Comparison of ENCODE assay signal across 8 cellular contexts in the genomic region with DNA sequence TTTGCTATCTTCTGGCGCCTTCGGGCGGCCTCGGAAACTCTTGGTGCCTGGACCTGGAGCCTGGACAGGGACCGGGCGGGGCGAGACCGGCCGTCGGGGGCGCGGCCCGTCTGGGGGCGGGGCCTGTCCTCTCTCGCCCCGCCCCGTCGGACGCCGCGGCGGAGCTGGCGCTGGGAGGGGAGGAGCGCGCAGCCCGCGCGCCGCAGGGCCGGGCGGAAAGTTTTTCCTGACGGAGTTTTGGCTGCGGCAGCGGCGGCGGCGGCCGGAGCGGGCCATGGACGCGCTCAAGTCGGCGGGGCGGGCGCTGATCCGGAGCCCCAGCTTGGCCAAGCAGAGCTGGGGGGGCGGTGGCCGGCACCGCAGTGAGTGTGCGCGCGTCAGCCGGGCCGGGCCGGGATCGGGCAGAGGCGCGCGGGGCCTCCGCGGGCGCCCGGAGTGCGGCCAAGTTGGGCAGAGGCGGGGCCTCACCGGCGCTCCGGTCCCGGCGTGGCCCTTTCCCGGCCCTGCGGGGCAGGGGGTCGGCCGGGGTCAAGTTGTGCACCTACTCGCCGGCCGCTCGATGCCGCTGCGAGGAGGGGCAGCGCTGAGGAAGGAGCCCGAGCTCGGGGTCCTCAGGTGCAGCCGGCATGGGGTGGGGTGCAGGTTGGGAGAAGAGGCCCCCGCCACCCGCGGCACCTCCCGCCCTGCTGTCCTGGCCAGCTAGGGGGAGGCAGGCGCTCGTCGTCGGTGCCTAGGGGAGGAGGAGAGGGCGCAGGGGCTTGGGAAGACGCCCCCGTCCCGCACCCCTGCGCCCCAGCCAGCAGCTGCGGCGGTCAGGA. TPM values are rescaled to one million over a fixed set of nuclear protein-coding genes. Genes with fewer than 3 reads are reported as not detected.
A peak's percentile ranks its signal among the peaks of the same experiment; 100 is the strongest.
DNase-seq lines count a peak whose midpoint lies in the region; ATAC-seq, FAIRE-seq and TF ChIP-seq lines count a peak whose summit lies in the region.

A gene with protein sequence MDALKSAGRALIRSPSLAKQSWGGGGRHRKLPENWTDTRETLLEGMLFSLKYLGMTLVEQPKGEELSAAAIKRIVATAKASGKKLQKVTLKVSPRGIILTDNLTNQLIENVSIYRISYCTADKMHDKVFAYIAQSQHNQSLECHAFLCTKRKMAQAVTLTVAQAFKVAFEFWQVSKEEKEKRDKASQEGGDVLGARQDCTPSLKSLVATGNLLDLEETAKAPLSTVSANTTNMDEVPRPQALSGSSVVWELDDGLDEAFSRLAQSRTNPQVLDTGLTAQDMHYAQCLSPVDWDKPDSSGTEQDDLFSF (plus strand): TSS at position 182 of the 818 bp plus-strand sequence. CDS start 93 bp downstream, at position 275.

- peak; percentile 85 for ATAC-seq in HG02678 (IDR thresholded peaks at IDR 0.05; ENCODE audit: unreplicated experiment)
- peak; percentile 89 for ATAC-seq in activated CD8-positive, alpha-beta T cell treated with anti-CD3 and anti-CD28 coated beads, Interleukin-2, amount 10 ng/mL, durations not matched to agents 7 days and 5 days
- no peak for ATAC-seq in GM18873 (IDR thresholded peaks at IDR 0.05; ENCODE audit: low FRiP score, unreplicated experiment)

- H3K27ac ChIP-seq in H1 (ENCODE audit: low read depth, low read length): no peak within 1 kb of the TSS; the same call in 1 of the 2 replicates

- in situ Hi-C loops in GM13977 (cut with MboI; ENCODE audit: low pct_unique_long_range_greater_than_20kb, low sequenced_read_pairs, unreplicated experiment): no loop called here

- 0% methylated on average over 5 of the region's 99 CpGs; no CpG with 5 or more reads in 1 of the 2 experiments for WGBS in H1 (ENCODE audit: extremely low coverage in 1 of 2, insufficient coverage in 1 of 2, insufficient read length in 1 of 2, insufficient replicate concordance in 2 of 2, low coverage in 1 of 2, low lambda C conversion rate in 2 of 2, missing lambda C conversion rate in 1 of 2), 2 experiments

- H3K4me1 Mint-ChIP-seq in activated CD8-positive, alpha-beta T cell treated with anti-CD3 and anti-CD28 coated beads, Interleukin-2, amount 10 ng/mL, durations not matched to agents 7 days and 5 days (ENCODE audit: low read depth): peaks cover 40% of the 10 kb centered on the region

- H3K4me1 ChIP-seq in H1 (replicated peaks in 1 of 4; ENCODE audit: control insufficient read depth in 3 of 4, insufficient read depth in 4 of 4, low read length in 3 of 4): peaks cover 0 to 9% (median 5%) of the 10 kb centered on the region in 4 experiments; a peak in 4 of 7 replicates

- no peak for FAIRE-seq in H1 (lab: Jason Lieb, UNC)

- H3K27me3 ChIP-seq in H1 (replicated peaks in 1 of 4; ENCODE audit: control insufficient read depth in 3 of 4, extremely low read depth in 1 of 4, insufficient read depth in 3 of 4, low read length in 3 of 4): peaks cover 0 to 5% (median 3%) of the 10 kb centered on the region in 4 experiments; a peak in 5 of 7 replicates

- peak within 1 kb of the TSS in 2 of 4 experiments; percentile 37 to 82; a peak in 5 of 7 replicates for H3K9ac ChIP-seq in H1 (replicated peaks in 1 of 4; ENCODE audit: extremely low read depth in 1 of 4, low read depth in 3 of 4, low read length in 3 of 4)

- H2BK5ac ChIP-seq in H1 (ENCODE audit: low read depth, low read length): no peak within 1 kb of the TSS

- DNase-seq in GM13977 (ENCODE audit: low spot score) (peak; percentile 93), NCI-H226 (peak; percentile 65), H1 (ENCODE audit: low read depth in 1 of 2, low spot score in 2 of 2) (peak; percentile 21 to 87), lung microvascular endothelial cell (ENCODE audit: low read depth in 2 of 2) (peak; percentile 76 to 84)
- peak; percentile 59 for DNase-seq in activated CD8-positive, alpha-beta T cell treated with anti-CD3 and anti-CD28 coated beads, Interleukin-2, amount 10 ng/mL, durations not matched to agents 7 days and 5 days
- peak; percentile 21 to 63 (median 45) for DNase-seq in stimulated activated CD4-positive, alpha-beta T cell treated with anti-CD3 and anti-CD28 coated beads, TNF-alpha, amount 100 ng/mL, for 24 hours (ENCODE audit: low read depth in 3 of 3)

- peaks cover 6% of the 10 kb centered on the region for H3K36me3 Mint-ChIP-seq in activated CD8-positive, alpha-beta T cell treated with anti-CD3 and anti-CD28 coated beads, Interleukin-2, amount 10 ng/mL, durations not matched to agents 7 days and 5 days (ENCODE audit: low read depth)

- H2BK15ac ChIP-seq in H1 (ENCODE audit: low read length): no peak within 1 kb of the TSS

- 0 out of 2 replicates have a peak within 1 kb of the TSS, but pooled peaks have one; percentile 29 for H2AFZ ChIP-seq in H1 (ENCODE audit: low read length)

- no peaks in the 10 kb centered on the region for H3K36me3 ChIP-seq in H1 (ENCODE audit: control insufficient read depth in 2 of 4, insufficient read depth in 4 of 4, low read length in 3 of 4)

- POLR2A ChIA-PET in activated CD8-positive, alpha-beta T cell treated with anti-CD3 and anti-CD28 coated beads, Interleukin-2, amount 10 ng/mL, durations not matched to agents 7 days and 5 days (lab: Charles Lee): no interaction called here
- POLR2A ChIA-PET in H1 (lab: Charles Lee; ENCODE audit: partially characterized antibody): interaction anchor here (1.0 to 1.3 kb wide), 2 partner anchors 28 to 38 kb away, joined by 4 read pairs; no protein-coding TSS in a partner anchor

- peak in 1 of 2 experiments; percentile 47; a peak in 1 of 3 replicates for TF ChIP-seq POLR2A in H1 (IDR thresholded peaks at IDR 0.05; ENCODE audit: control extremely low read depth in 1 of 2, low read depth in 2 of 2, low read length in 2 of 2)

- H3K79me2 ChIP-seq in H1 (ENCODE audit: control insufficient read depth in 1 of 2, insufficient read depth in 2 of 2, low read length in 2 of 2): no peaks in the 10 kb centered on the region

- TF ChIP-seq EP300 in H1 (IDR thresholded peaks at IDR 0.05; ENCODE audit: borderline replicate concordance in 1 of 2, low read depth in 2 of 2, low read length in 2 of 2): no peak

- CTCF ChIA-PET in activated CD8-positive, alpha-beta T cell treated with anti-CD3 and anti-CD28 coated beads, Interleukin-2, amount 10 ng/mL, durations not matched to agents 7 days and 5 days (lab: Charles Lee): interaction anchor here (0.6 to 2.5 kb wide), 5 partner anchors 23 to 255 kb away, joined by 3 to 12 read pairs (median 4); no protein-coding TSS in a partner anchor
- CTCF ChIA-PET in H1 (lab: Charles Lee; ENCODE audit: partially characterized antibody): interaction anchor here (0.8 to 2.4 kb wide), 8 partner anchors 10 to 66 kb away, joined by 3 to 11 read pairs (median 4); no protein-coding TSS in a partner anchor

- H4K8ac ChIP-seq in H1 (ENCODE audit: extremely low read depth, insufficient read depth, low read length): peak within 1 kb of the TSS; percentile 58

- peaks cover 5% of the 10 kb centered on the region; the same call in 1 of the 2 replicates for H3K23me2 ChIP-seq in H1 (ENCODE audit: low read depth, low read length)

- H3K9me3 ChIP-seq in H1 (ENCODE audit: insufficient read depth in 2 of 2, low read depth in 1 of 2, low read length in 1 of 2): no peaks in the 10 kb centered on the region

- H3K4me2 ChIP-seq in H1 (ENCODE audit: insufficient read depth in 1 of 2, low read depth in 2 of 2, low read length in 2 of 2): peak within 1 kb of the TSS; percentile 82 to 83

- peak in 1 of 2 experiments; percentile 5; a peak in 1 of 4 replicates for TF ChIP-seq RAD21 in H1 (IDR thresholded peaks at IDR 0.05 in 1 of 2, conservative IDR thresholded peaks at IDR 0.05 in 1 of 2; ENCODE audit: low read depth in 2 of 2, low read length in 2 of 2)

- peak within 1 kb of the TSS; percentile 80 for H3K4me3 Mint-ChIP-seq in activated CD8-positive, alpha-beta T cell treated with anti-CD3 and anti-CD28 coated beads, Interleukin-2, amount 10 ng/mL, durations not matched to agents 7 days and 5 days

- TF ChIP-seq CTCF in GM13977 (IDR thresholded peaks at IDR 0.05; ENCODE audit: extremely low read depth, insufficient read depth, missing control alignments) (no peak), H1 (IDR thresholded peaks at IDR 0.05; ENCODE audit: control extremely low read depth in 1 of 3, insufficient read depth in 1 of 3, low read depth in 1 of 3, low read length in 3 of 3) (no peak)

- H3K27me3 Mint-ChIP-seq in activated CD8-positive, alpha-beta T cell treated with anti-CD3 and anti-CD28 coated beads, Interleukin-2, amount 10 ng/mL, durations not matched to agents 7 days and 5 days (ENCODE audit: low read depth): no peaks in the 10 kb centered on the region

- no peak within 1 kb of the TSS for H3K4ac ChIP-seq in H1 (replicated peaks; ENCODE audit: insufficient read length, low read depth, low read length)

- H2BK120ac ChIP-seq in H1 (replicated peaks; ENCODE audit: low read depth, low read length): no peak within 1 kb of the TSS

- H4K91ac ChIP-seq in H1 (replicated peaks; ENCODE audit: insufficient read length, low read length): no peak within 1 kb of the TSS

- H2BK12ac ChIP-seq in H1 (ENCODE audit: low read depth, low read length): no peak within 1 kb of the TSS

- no peaks in the 10 kb centered on the region; the same call in 1 of the 2 replicates for H3K79me1 ChIP-seq in H1 (ENCODE audit: low read depth, low read length)

- H3K9me3 Mint-ChIP-seq in activated CD8-positive, alpha-beta T cell treated with anti-CD3 and anti-CD28 coated beads, Interleukin-2, amount 10 ng/mL, durations not matched to agents 7 days and 5 days (ENCODE audit: insufficient read depth): no peaks in the 10 kb centered on the region

- H4K5ac ChIP-seq in H1 (ENCODE audit: insufficient read length, low read depth, low read length): no peak within 1 kb of the TSS

- peak within 1 kb of the TSS; percentile 16 for H3K27ac Mint-ChIP-seq in activated CD8-positive, alpha-beta T cell treated with anti-CD3 and anti-CD28 coated beads, Interleukin-2, amount 10 ng/mL, durations not matched to agents 7 days and 5 days

- no peak within 1 kb of the TSS for H3K23ac ChIP-seq in H1 (ENCODE audit: insufficient read length)

- H2BK20ac ChIP-seq in H1 (ENCODE audit: low read length): no peak within 1 kb of the TSS

- no peak within 1 kb of the TSS for H3K56ac ChIP-seq in H1 (replicated peaks; ENCODE audit: insufficient read length, low read depth, low read length)

- no peak within 1 kb of the TSS for H3K14ac ChIP-seq in H1 (ENCODE audit: insufficient read length)

- H2AK5ac ChIP-seq in H1 (ENCODE audit: low read depth, low read length): no peak within 1 kb of the TSS

- peaks cover 2 to 6% of the 10 kb centered on the region in 2 experiments for H4K20me1 ChIP-seq in H1 (replicated peaks in 1 of 2; ENCODE audit: control insufficient read depth in 1 of 2, insufficient read depth in 2 of 2, low read length in 2 of 2)

- peak within 1 kb of the TSS; percentile 32 for H3K18ac ChIP-seq in H1 (ENCODE audit: extremely low read depth, low read length)

- peak within 1 kb of the TSS; percentile 63 to 79 (median 66) for H3K4me3 ChIP-seq in H1 (ENCODE audit: extremely low read depth in 1 of 4, insufficient read depth in 2 of 4, low read depth in 3 of 4, low read length in 4 of 4)

RNA-seq across cellular contexts. Expression of the gene that starts here (rescaled TPM):
- total RNA-seq in activated CD8-positive, alpha-beta T cell treated with anti-CD3 and anti-CD28 coated beads, Interleukin-2, amount 10 ng/mL, durations not matched to agents 7 days and 5 days: 10 to 100 TPM; 30.7 to 31.3 TPM
- 12.8 and 14.0 TPM in 2 replicates for total RNA-seq in H1 (2021; fragmentation: NEBNext Ultra II Directional; extraction: Animal tissue kit (Norgen Biotek cat#: 25700))
- polyA plus RNA-seq in H1 (2011; rRNA removed): 13.2 and 16.3 TPM in 2 replicates
- polyA plus RNA-seq in H1 (2011; cell fraction: cytosol; rRNA removed): 10.4 TPM
- polyA plus RNA-seq in H1 (2011; cell fraction: nucleus; rRNA removed): 16.7 TPM
- 9.3 to 13.5 TPM (median 11.9 TPM) in 4 replicates for polyA plus RNA-seq in H1 (2012, experiment 1 of 2)
- 13.0 TPM for polyA plus RNA-seq in H1 (2012, experiment 2 of 2)
- 9.4 TPM for polyA plus RNA-seq in H1 (2013, experiment 1 of 2)
- polyA plus RNA-seq in H1 (2013, experiment 2 of 2): 9.6 TPM
- polyA minus RNA-seq in H1 (2011; rRNA and poly(A)+ RNA removed): 9.7 and 11.7 TPM in 2 replicates
- polyA minus RNA-seq in H1 (2011; cell fraction: cytosol; rRNA and poly(A)+ RNA removed): 8.3 TPM
- polyA minus RNA-seq in H1 (2011; cell fraction: nucleus; rRNA and poly(A)+ RNA removed): 9.7 TPM
- total RNA-seq in lung microvascular endothelial cell: 12.9 and 13.1 TPM in 2 replicates
